ENCODE assay signal across 10 cellular contexts in the genomic region with DNA sequence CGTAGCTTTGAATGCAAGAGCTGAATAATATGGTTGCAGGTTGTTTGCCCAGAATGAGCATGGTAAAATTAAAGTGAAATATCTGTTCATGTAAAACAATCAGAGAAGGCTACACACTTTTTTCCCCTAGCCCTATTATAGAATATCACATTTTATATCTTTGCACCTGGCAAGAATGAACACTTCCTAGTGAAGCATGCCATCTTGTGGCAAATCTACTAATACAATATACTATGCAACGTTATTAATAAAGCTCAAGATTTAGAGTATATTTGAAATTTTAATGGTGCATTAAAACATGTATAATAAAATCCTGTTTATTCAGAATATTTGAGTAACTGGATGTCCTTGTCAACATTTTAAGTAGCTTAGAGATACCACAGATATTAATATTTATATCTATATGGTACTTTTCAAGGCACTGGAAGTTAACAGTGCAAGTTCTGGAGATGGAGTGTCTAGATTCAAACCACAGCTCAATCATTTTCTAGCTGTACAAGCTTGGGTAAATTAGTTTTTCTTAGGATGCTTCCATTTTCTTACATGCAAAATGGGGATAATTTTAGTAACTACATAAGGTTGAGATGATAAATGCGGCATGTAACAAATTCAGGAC.
DNase-seq lines count a peak whose midpoint lies in the region; ATAC-seq and TF ChIP-seq lines count a peak whose summit lies in the region.
"Had no signal": no experiment of that assay in that cellular context is flagged by ENCODE, and none has a peak within 500 bp of the region (broad histone marks: within the 10 kb centered on the region; RNA-seq: fewer than 3 reads in every experiment).

No MANE protein-coding gene starts in this region.

- H3K27me3 Mint-ChIP-seq in activated T-helper 17 cell treated with anti-CD3 and anti-CD28 coated beads, Interleukin-2, amount 50 U/mL, for 72 hours, result no peaks in the 10 kb centered on the region
- H3K27me3 Mint-ChIP-seq: CD4-positive, alpha-beta T cell had no signal

- no peaks in the 10 kb centered on the region for H3K4me1 ChIP-seq in fibroblast of lung (ENCODE audit: control insufficient read depth, extremely low read depth, insufficient read depth, low read length)

- no peak overlapping the region for H3K4me3 ChIP-seq in fibroblast of lung (replicated peaks in 1 of 4; ENCODE audit: control extremely low read depth in 1 of 4, insufficient read depth in 1 of 4, low read depth in 3 of 4, low read length in 4 of 4)
- H3K4me3 ChIP-seq: SJCRH30 had no signal

- DNase-seq in NCI-H82 (lab: John Stamatoyannopoulos, UW) (peak; percentile 45), NCI-H82 treated with DMSO at 0.1 percent for 48 hours (lab: John Stamatoyannopoulos, UW; ENCODE audit: unreplicated experiment) (no peak), NCI-H748 treated with DMSO at 0.1 percent for 48 hours (lab: John Stamatoyannopoulos, UW) (peak; percentile 4), fibroblast of lung (ENCODE audit: low read depth in 2 of 2) (peak; percentile 13 to 58), stromal cell of bone marrow (ENCODE audit: low read depth) (peak; percentile 6), erythroblast (lab: John Stamatoyannopoulos, UW) (no peak), DMS153 treated with DMSO at 0.1 percent for 48 hours (lab: John Stamatoyannopoulos, UW; ENCODE audit: unreplicated experiment) (no peak)
- DNase-seq: CD4-positive, alpha-beta T cell had no signal

- no peaks in the 10 kb centered on the region for H3K36me3 ChIP-seq in fibroblast of lung (ENCODE audit: control insufficient read depth, insufficient read depth, low read length)
- H3K36me3 ChIP-seq: SJCRH30 had no signal

- H4K20me1 ChIP-seq in fibroblast of lung (ENCODE audit: control insufficient read depth, extremely low read depth, insufficient read depth, low read length), result no peaks in the 10 kb centered on the region

- H3K4me3 Mint-ChIP-seq in activated T-helper 17 cell treated with anti-CD3 and anti-CD28 coated beads, Interleukin-2, amount 50 U/mL, for 72 hours, result no peak overlapping the region
- H3K4me3 Mint-ChIP-seq: CD4-positive, alpha-beta T cell had no signal

- H3K9ac ChIP-seq in fibroblast of lung (ENCODE audit: insufficient read depth, low read length), result no peak overlapping the region

- no peak for ATAC-seq in activated T-helper 17 cell treated with anti-CD3 and anti-CD28 coated beads, Interleukin-2, amount 50 U/mL, for 72 hours (replicated peaks)

- no peak for TF ChIP-seq POLR2A in erythroblast (IDR thresholded peaks at IDR 0.05; ENCODE audit: low read length)

- H3K9me3 ChIP-seq in fibroblast of lung (ENCODE audit: control insufficient read depth, insufficient read depth, low read depth, low read length), result no peaks in the 10 kb centered on the region
- H3K9me3 ChIP-seq: SJCRH30 had no signal

- no peak overlapping the region for H3K27ac ChIP-seq in fibroblast of lung (ENCODE audit: insufficient read depth, low read length)
- H3K27ac ChIP-seq: SJCRH30 had no signal

- H3K9me3 Mint-ChIP-seq in activated T-helper 17 cell treated with anti-CD3 and anti-CD28 coated beads, Interleukin-2, amount 50 U/mL, for 72 hours, result peaks cover 4% of the 10 kb centered on the region
- H3K9me3 Mint-ChIP-seq: CD4-positive, alpha-beta T cell had no signal

- TF ChIP-seq CTCF in fibroblast of lung (conservative IDR thresholded peaks at IDR 0.05 in 1 of 2, IDR thresholded peaks at IDR 0.05 in 1 of 2; ENCODE audit: low read depth in 1 of 2, low read length in 2 of 2), result peak; percentile 27 to 44

- H2AFZ ChIP-seq in fibroblast of lung (ENCODE audit: low read length), result no peak overlapping the region

- H3K36me3 Mint-ChIP-seq in activated T-helper 17 cell treated with anti-CD3 and anti-CD28 coated beads, Interleukin-2, amount 50 U/mL, for 72 hours (ENCODE audit: low read depth), result no peaks in the 10 kb centered on the region

- H3K79me2 ChIP-seq in fibroblast of lung (ENCODE audit: control insufficient read depth, insufficient read depth, low read length), result no peaks in the 10 kb centered on the region

- H3K4me2 ChIP-seq in fibroblast of lung (ENCODE audit: extremely low read depth, insufficient read depth, low read length), result no peak overlapping the region

- H3K4me1 Mint-ChIP-seq in activated T-helper 17 cell treated with anti-CD3 and anti-CD28 coated beads, Interleukin-2, amount 50 U/mL, for 72 hours, result no peaks in the 10 kb centered on the region

- H3K27me3 ChIP-seq in fibroblast of lung (ENCODE audit: control insufficient read depth, insufficient read depth, low read length), result no peaks in the 10 kb centered on the region
- H3K27me3 ChIP-seq: SJCRH30 had no signal

- no peak overlapping the region for H3K27ac Mint-ChIP-seq in activated T-helper 17 cell treated with anti-CD3 and anti-CD28 coated beads, Interleukin-2, amount 50 U/mL, for 72 hours
- H3K27ac Mint-ChIP-seq: CD4-positive, alpha-beta T cell had no signal

Comparison
In these comparisons a context has a peak if more than half of its experiments do, and no peak if none do; other contexts are left out.
1. DNase-seq: peak in NCI-H82 (single experiment), NCI-H748 treated with DMSO at 0.1 percent for 48 hours (single experiment), fibroblast of lung (2 of 2) and stromal cell of bone marrow (single experiment); none in NCI-H82 treated with DMSO at 0.1 percent for 48 hours (single experiment), erythroblast (0 of 2) and DMS153 treated with DMSO at 0.1 percent for 48 hours (single experiment).